8 cellular contexts compared by ENCODE assay signal in the genomic region with DNA sequence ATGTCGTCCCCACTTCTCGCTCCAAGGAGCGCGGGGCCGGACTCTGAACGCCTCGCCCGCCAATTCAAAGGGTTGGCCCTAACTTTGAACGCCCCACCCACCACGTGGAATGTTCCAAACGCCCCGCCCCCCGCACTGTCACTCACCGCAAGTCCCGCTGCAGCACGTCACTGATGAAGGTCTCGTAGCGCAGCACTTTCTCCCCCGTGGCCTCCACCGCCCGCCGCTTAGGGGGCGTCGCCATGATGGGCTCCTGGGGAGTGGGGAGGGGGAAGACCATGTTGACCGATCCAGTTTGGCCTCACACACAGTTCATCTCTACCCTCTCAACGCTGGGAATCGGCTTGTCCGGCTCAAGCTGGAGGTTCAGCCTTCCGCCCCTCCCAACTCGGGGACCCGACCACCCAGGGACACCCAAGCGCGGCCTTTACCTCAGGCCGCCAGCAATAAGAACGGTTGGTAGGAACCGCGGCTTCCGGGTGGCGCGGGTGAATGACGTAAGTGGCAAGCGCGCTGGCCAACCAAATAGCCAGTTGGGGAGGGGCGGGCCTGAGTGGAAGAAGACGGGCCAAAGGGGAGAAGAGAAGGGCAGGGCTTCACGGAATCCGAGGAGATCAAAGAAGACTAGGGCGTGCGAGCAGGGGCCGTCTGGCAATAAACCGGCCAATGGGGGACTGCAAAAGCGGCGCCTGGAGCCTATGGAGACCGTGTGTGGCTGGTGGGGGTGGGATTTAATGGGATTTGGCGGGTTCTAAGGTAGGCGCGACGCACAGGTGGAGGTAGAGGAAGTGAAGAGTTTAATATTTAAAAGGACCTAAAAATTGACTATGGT. TPM values are rescaled to one million over a fixed set of nuclear protein-coding genes. Genes with fewer than 3 reads are reported as not detected.
A peak's percentile ranks its signal among the peaks of the same experiment; 100 is the strongest.
DNase-seq lines count a peak whose midpoint lies in the region; ATAC-seq, FAIRE-seq and TF ChIP-seq lines count a peak whose summit lies in the region.

A gene with protein sequence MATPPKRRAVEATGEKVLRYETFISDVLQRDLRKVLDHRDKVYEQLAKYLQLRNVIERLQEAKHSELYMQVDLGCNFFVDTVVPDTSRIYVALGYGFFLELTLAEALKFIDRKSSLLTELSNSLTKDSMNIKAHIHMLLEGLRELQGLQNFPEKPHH (minus strand): TSS at position 497 of the 832 bp plus-strand sequence. CDS start 253 bp downstream, at position 244.

- H3K4me3 ChIP-seq in kidney (ENCODE audit: low read length in 2 of 2): peak within 1 kb of the TSS; percentile 82 to 86

- H3K36me3 ChIP-seq in kidney (ENCODE audit: control insufficient read depth in 1 of 2, insufficient read depth in 2 of 2, low read length in 2 of 2): peaks cover 3 to 16% of the 10 kb centered on the region in 2 donors

- intact Hi-C loops in kidney (cut with DNase I): no loop called here

- FAIRE-seq in kidney (lab: Jason Lieb, UNC): peak; percentile 82

- TF ChIP-seq CTCF in AG09319 (IDR thresholded peaks at IDR 0.05; ENCODE audit: low read depth, low read length) (no peak), kidney (IDR thresholded peaks at IDR 0.05; ENCODE audit: borderline replicate concordance, extremely low read depth, insufficient read depth) (no peak)

- peak within 1 kb of the TSS; percentile 29 to 88 for H3K9ac ChIP-seq in kidney (ENCODE audit: low read length in 2 of 2)

- H3K27ac ChIP-seq in kidney (ENCODE audit: low read depth in 2 of 2, low read length in 2 of 2): peak within 1 kb of the TSS; percentile 98

- ATAC-seq in GM19043 (IDR thresholded peaks at IDR 0.05; ENCODE audit: low read depth, unreplicated experiment): peak; percentile 86
- ATAC-seq in HG03378 (IDR thresholded peaks at IDR 0.05; ENCODE audit: unreplicated experiment): peak; percentile 65

- DNase-seq in AG09319 (ENCODE audit: extremely low read depth, low read depth): peak; percentile 90
- DNase-seq in NCI-H510A (lab: John Stamatoyannopoulos, UW): peak; percentile 94
- peak; percentile 82 for DNase-seq in activated CD4-positive, alpha-beta T cell treated with anti-CD3 and anti-CD28 coated beads for 1 hour
- DNase-seq in cerebellum (ENCODE audit: low spot score): peak; percentile 90
- peak; percentile 97 for DNase-seq in kidney
- peak; percentile 94 for DNase-seq in stimulated activated CD4-positive, alpha-beta T cell treated with anti-CD3 and anti-CD28 coated beads, Interleukin-15, amount 100 ng/mL, for 24 hours

- H3K4me1 ChIP-seq in kidney (ENCODE audit: control insufficient read depth in 1 of 2, insufficient read depth in 1 of 2, low read depth in 1 of 2, low read length in 2 of 2): no peaks in the 10 kb centered on the region

- no peaks in the 10 kb centered on the region for H3K9me3 ChIP-seq in kidney (ENCODE audit: control insufficient read depth in 1 of 2, low read length in 2 of 2)

RNA-seq across cellular contexts. Expression of the gene that starts here (rescaled TPM):
- total RNA-seq in cerebellum (32.8 TPM), kidney (88.0 TPM)
- polyA plus RNA-seq in kidney (ENCODE audit: insufficient read depth, low read depth, low replicate concordance): 210 TPM

Comparison
In these comparisons a context has a peak if more than half of its experiments do, and no peak if none do; other contexts are left out.
1. Peak in every context shown above with its lines: DNase-seq, ATAC-seq, H3K4me3 ChIP-seq and H3K27ac ChIP-seq.